8 cellular contexts compared by ENCODE assay signal in genomic region chr5:163458778-163459405, GRCh38. TPM values are rescaled to one million over a fixed set of nuclear protein-coding genes. Genes with fewer than 3 reads are reported as not detected.
DNase-seq lines count a peak whose midpoint lies in the region; ATAC-seq, FAIRE-seq and TF ChIP-seq lines count a peak whose summit lies in the region.

No MANE protein-coding gene starts in this region.

- peaks cover 13% of the 10 kb centered on the region for H3K36me3 Mint-ChIP-seq in mesothelial cell of epicardium

- H2AFZ ChIP-seq in ACC112 (ENCODE audit: low read length, unreplicated experiment) (no peak overlapping the region), GM12878 (ENCODE audit: control insufficient read depth, low read depth, low read length) (peak overlapping the region; percentile 28; the same call in 1 of the 2 replicates)

- H3K36me3 ChIP-seq in ACC112 (ENCODE audit: insufficient read depth, low read length) (no peaks in the 10 kb centered on the region; the same call in 1 of the 2 replicates), HUES6 (ENCODE audit: control insufficient read depth, insufficient read depth, low read length) (peaks cover 24% of the 10 kb centered on the region), GM12878 (ENCODE audit: control insufficient read depth in 2 of 2, insufficient read depth in 2 of 2, low read length in 1 of 2) (peaks cover 0 to 5% of the 10 kb centered on the region in 2 experiments; a peak in 1 of 4 replicates)

- SMC1A ChIA-PET in GM12878 (lab: Charles Lee; ENCODE audit: uncharacterized antibody, unreplicated experiment): interaction anchor here (0.7 to 9.3 kb wide), 9 partner anchors 9 to 49 kb away, joined by 3 to 142 read pairs (median 5); partner anchors contain the start of genes CCNG1 and MAT2B

- H3K79me2 ChIP-seq in ACC112 (ENCODE audit: control insufficient read depth, insufficient read depth, low read length, unreplicated experiment): peaks cover 47% of the 10 kb centered on the region
- H3K79me2 ChIP-seq in GM12878 (ENCODE audit: control insufficient read depth, insufficient read depth, low read length): peaks cover 63% of the 10 kb centered on the region

- peak overlapping the region; percentile 100 for H3K27ac Mint-ChIP-seq in mesothelial cell of epicardium

- TF ChIP-seq CTCF in GM12878 (IDR thresholded peaks at IDR 0.05 in 2 of 3, conservative IDR thresholded peaks at IDR 0.05 in 1 of 3; ENCODE audit: control insufficient read depth in 2 of 3, extremely low read depth in 1 of 3, insufficient read depth in 1 of 3, low read depth in 3 of 3, low read length in 3 of 3): no peak
- no peak for TF ChIP-seq CTCF in mesothelial cell of epicardium (IDR thresholded peaks at IDR 0.05; ENCODE audit: unreplicated experiment)

- POLR2A ChIA-PET in GM12878 (lab: Charles Lee): interaction anchor here (0.7 to 9.1 kb wide), 11 partner anchors 10 to 51 kb away, joined by 3 to 181 read pairs (median 5); partner anchors contain the start of genes CCNG1 and MAT2B

- H3K9me3 ChIP-seq in HUES6 (ENCODE audit: control insufficient read depth, insufficient read depth, low read depth, low read length) (no peaks in the 10 kb centered on the region), GM12878 (replicated peaks; ENCODE audit: control insufficient read depth, insufficient read depth, low read length) (no peaks in the 10 kb centered on the region; the same call in 2 of the 3 replicates)

- in situ Hi-C loops in GM12878 (cut with MboI): no loop called here

- no peaks in the 10 kb centered on the region for H3K27me3 Mint-ChIP-seq in mesothelial cell of epicardium (ENCODE audit: low read depth)

- WGBS in GM12878 (ENCODE audit: insufficient coverage, insufficient replicate concordance, low lambda C conversion rate, missing lambda C conversion rate): 8% methylated on average over 6 of the region's 6 CpGs

- H3K4me2 ChIP-seq in GM12878 (ENCODE audit: control insufficient read depth, insufficient read depth): peak overlapping the region; percentile 49

- intact Hi-C loops in GM12878 (cut with micrococcal nuclease; ENCODE audit: unreplicated experiment): loop anchor here (1.0 kb wide), 1 partner anchor 19 kb away; no protein-coding TSS in a partner anchor

- BruUV-seq in GM12878 (replicated peaks; lab: Mats Ljungman, UMichigan): no TSS peak

- peak overlapping the region; percentile 88 for H3K4me3 Mint-ChIP-seq in mesothelial cell of epicardium

- H3K9ac ChIP-seq in HUES6 (ENCODE audit: low read length): peak overlapping the region; percentile 98
- H3K9ac ChIP-seq in GM12878 (ENCODE audit: control insufficient read depth, insufficient read depth, low read length): peak overlapping the region; percentile 96

- peaks cover 20% of the 10 kb centered on the region for H3K4me1 ChIP-seq in ACC112 (ENCODE audit: control insufficient read depth, insufficient read depth, low read length, unreplicated experiment)
- peaks cover 5% of the 10 kb centered on the region; the same call in 1 of the 2 replicates for H3K4me1 ChIP-seq in HUES6 (ENCODE audit: control insufficient read depth, insufficient read depth, low read length)
- no peaks in the 10 kb centered on the region for H3K4me1 ChIP-seq in GM12878 (ENCODE audit: control insufficient read depth, insufficient read depth, low read length)

- no peak for DNase-seq in GM12878 (ENCODE audit: low read depth, low spot score)
- no peak for DNase-seq in mesothelial cell of epicardium (ENCODE audit: low spot score in 2 of 2, unreplicated experiment in 2 of 2)
- no peak for DNase-seq in CD1c-positive myeloid dendritic cell (ENCODE audit: extremely low spot score)
- no peak for DNase-seq in COR-L47 (lab: John Stamatoyannopoulos, UW)
- no peak for DNase-seq in stimulated activated CD4-positive, alpha-beta T cell treated with anti-CD3 and anti-CD28 coated beads, Interleukin-2, amount 100 ng/mL, for 24 hours

- no peaks in the 10 kb centered on the region for H3K9me3 Mint-ChIP-seq in mesothelial cell of epicardium

- FAIRE-seq in GM12878 (lab: Jason Lieb, UNC): no peak

- no peak for TF ChIP-seq POLR2A in GM12878 (IDR thresholded peaks at IDR 0.05; ENCODE audit: low read depth, low read length)

- RAD21 ChIA-PET in GM12878 (lab: Charles Lee; ENCODE audit: unreplicated experiment): interaction anchor here (0.9 to 6.2 kb wide), 5 partner anchors 9 to 50 kb away, joined by 3 to 78 read pairs (median 4); partner anchors contain the start of genes CCNG1 and MAT2B

- CTCF ChIA-PET in GM12878 (lab: Yijun Ruan, JAX): interaction anchor here (0.8 to 6.6 kb wide), 10 partner anchors 10 to 355 kb away, joined by 3 to 74 read pairs (median 7); partner anchors contain the start of genes CCNG1 and MAT2B

- H3K4me3 ChIP-seq in ACC112 (ENCODE audit: low read depth, low read length): peak overlapping the region; percentile 83
- peak overlapping the region; percentile 92 for H3K4me3 ChIP-seq in HUES6 (ENCODE audit: low read depth, low read length)
- H3K4me3 ChIP-seq in GM12878: peak overlapping the region; percentile 88

- H4K20me1 ChIP-seq in GM12878 (ENCODE audit: control insufficient read depth, insufficient read depth): no peaks in the 10 kb centered on the region

- ATAC-seq in GM12878: no peak
- no peak for ATAC-seq in GM21529 (IDR thresholded peaks at IDR 0.05; ENCODE audit: unreplicated experiment)

- H3K27me3 ChIP-seq in ACC112 (ENCODE audit: insufficient read depth, low read length) (no peaks in the 10 kb centered on the region), HUES6 (ENCODE audit: control insufficient read depth, insufficient read depth, low read length) (no peaks in the 10 kb centered on the region), GM12878 (replicated peaks in 1 of 2; ENCODE audit: control insufficient read depth in 2 of 2, insufficient read depth in 2 of 2, low read length in 1 of 2) (no peaks in the 10 kb centered on the region)

- TF ChIP-seq EP300 in GM12878 (IDR thresholded peaks at IDR 0.05; ENCODE audit: borderline replicate concordance in 1 of 2, control insufficient read depth in 1 of 2, low read depth in 2 of 2, low read length in 2 of 2): no peak

- no peak for TF ChIP-seq RAD21 in GM12878 (IDR thresholded peaks at IDR 0.05; ENCODE audit: insufficient read depth, low read depth, low read length)

- H3K27ac ChIP-seq in ACC112 (ENCODE audit: low read depth, low read length) (peak overlapping the region; percentile 98), HUES6 (ENCODE audit: low read depth, low read length) (peak overlapping the region; percentile 96; the same call in 1 of the 2 replicates), GM12878 (ENCODE audit: control insufficient read depth, insufficient read depth) (peak overlapping the region; percentile 99)

- H3K4me1 Mint-ChIP-seq in mesothelial cell of epicardium: peaks cover 50% of the 10 kb centered on the region

RNA-seq across cellular contexts. Expression of gene NUDCD2, which starts 1.0 kb away (rescaled TPM):
- 38.4 and 41.6 TPM in 2 replicates for total RNA-seq in GM12878 (2013; cell fraction: nucleolus; rRNA removed)
- total RNA-seq in GM12878 (2014; rRNA removed) (23.7 and 24.1 TPM in 2 replicates), GM12878 (2014; rRNA removed; fragmentation: Illumina TruSeq; extraction: Trizol) (20.7 and 25.3 TPM in 2 replicates), GM12878 (2021) (50.4 and 53.9 TPM in 2 replicates), mesothelial cell of epicardium (32.1 to 37.2 TPM (median 34.4 TPM) in 3 replicates)
- polyA plus RNA-seq in GM12878 (2011; ENCODE audit: low read depth): 4.3 TPM
- polyA plus RNA-seq in GM12878 (2011; rRNA removed) (25.0 and 50.1 TPM in 2 replicates), GM12878 (2014; fragmentation: Illumina TruSeq; extraction: Trizol) (21.8 and 24.0 TPM in 2 replicates), GM12878 (2014; fragmentation: Nextera tagmentation; extraction: Ambion mirVana) (10 to 100 TPM in 1 of 2 experiments, 1 to 10 TPM in 1; 9.1 to 18.1 TPM), GM12878 (2014; rRNA removed) (19.5 and 22.5 TPM in 2 replicates), GM12878 (2016; fragmentation: Nextera tagmentation; extraction: Ambion mirVana) (100 to 1,000 TPM; 114 to 133 TPM)
- polyA plus RNA-seq in GM12878 (2011; cell fraction: cytosol; rRNA removed): 7.3 and 7.8 TPM in 2 replicates
- polyA plus RNA-seq in GM12878 (2011; cell fraction: nucleus; rRNA removed): 11.5 and 12.9 TPM in 2 replicates
- polyA plus RNA-seq in GM12878 (2012): 23.8 TPM in 2 replicates
- 7.6 and 11.0 TPM in 2 replicates for polyA minus RNA-seq in GM12878 (2011; rRNA and poly(A)+ RNA removed)
- polyA minus RNA-seq in GM12878 (2011; cell fraction: cytosol; rRNA and poly(A)+ RNA removed): 4.5 and 11.9 TPM in 2 replicates
- polyA minus RNA-seq in GM12878 (2011; cell fraction: nucleus; rRNA and poly(A)+ RNA removed): 10.6 and 16.1 TPM in 2 replicates

RNA-seq across cellular contexts. Expression of gene HMMR, which starts 1.5 kb away (rescaled TPM):
- total RNA-seq in GM12878 (2013; cell fraction: nucleolus; rRNA removed): 24.5 and 26.0 TPM in 2 replicates
- total RNA-seq in GM12878 (2014; rRNA removed) (55.2 and 75.9 TPM in 2 replicates), GM12878 (2014; rRNA removed; fragmentation: Illumina TruSeq; extraction: Trizol) (96.7 and 101 TPM in 2 replicates), GM12878 (2021) (52.6 and 59.3 TPM in 2 replicates), mesothelial cell of epicardium (8.7 to 9.8 TPM (median 9.4 TPM) in 3 replicates)
- 13.8 TPM for polyA plus RNA-seq in GM12878 (2011; ENCODE audit: low read depth)
- polyA plus RNA-seq in GM12878 (2011; rRNA removed) (63.9 and 131 TPM in 2 replicates), GM12878 (2014; fragmentation: Illumina TruSeq; extraction: Trizol) (93.0 and 111 TPM in 2 replicates), GM12878 (2014; fragmentation: Nextera tagmentation; extraction: Ambion mirVana) (10 to 100 TPM; 58.1 to 64.4 TPM), GM12878 (2014; rRNA removed) (36.1 and 44.1 TPM in 2 replicates), GM12878 (2016; fragmentation: Nextera tagmentation; extraction: Ambion mirVana) (100 to 1,000 TPM; 117 to 122 TPM)
- 16.7 and 19.6 TPM in 2 replicates for polyA plus RNA-seq in GM12878 (2011; cell fraction: cytosol; rRNA removed)
- 34.3 and 53.5 TPM in 2 replicates for polyA plus RNA-seq in GM12878 (2011; cell fraction: nucleus; rRNA removed)
- 18.8 and 33.5 TPM in 2 replicates for polyA plus RNA-seq in GM12878 (2012)
- polyA minus RNA-seq in GM12878 (2011; rRNA and poly(A)+ RNA removed): 22.7 and 22.8 TPM in 2 replicates
- polyA minus RNA-seq in GM12878 (2011; cell fraction: cytosol; rRNA and poly(A)+ RNA removed): 10.8 and 14.7 TPM in 2 replicates
- polyA minus RNA-seq in GM12878 (2011; cell fraction: nucleus; rRNA and poly(A)+ RNA removed): 14.3 and 16.6 TPM in 2 replicates

RNA-seq across cellular contexts. Expression of gene CCNG1, which starts 21.5 kb away (rescaled TPM):
- 114 and 118 TPM in 2 replicates for total RNA-seq in GM12878 (2013; cell fraction: nucleolus; rRNA removed)
- total RNA-seq in GM12878 (2014; rRNA removed) (164 and 203 TPM in 2 replicates), GM12878 (2014; rRNA removed; fragmentation: Illumina TruSeq; extraction: Trizol) (227 and 241 TPM in 2 replicates), GM12878 (2021) (182 and 189 TPM in 2 replicates), mesothelial cell of epicardium (229 to 243 TPM (median 230 TPM) in 3 replicates)
- 98.0 TPM for polyA plus RNA-seq in GM12878 (2011; ENCODE audit: low read depth)
- polyA plus RNA-seq in GM12878 (2011; rRNA removed) (226 and 358 TPM in 2 replicates), GM12878 (2014; fragmentation: Illumina TruSeq; extraction: Trizol) (180 and 248 TPM in 2 replicates), GM12878 (2014; fragmentation: Nextera tagmentation; extraction: Ambion mirVana) (100 to 1,000 TPM; 200 to 274 TPM), GM12878 (2014; rRNA removed) (70.4 and 90.1 TPM in 2 replicates), GM12878 (2016; fragmentation: Nextera tagmentation; extraction: Ambion mirVana) (100 to 1,000 TPM; 199 to 204 TPM)
- polyA plus RNA-seq in GM12878 (2011; cell fraction: cytosol; rRNA removed): 74.2 and 104 TPM in 2 replicates
- 87.6 and 103 TPM in 2 replicates for polyA plus RNA-seq in GM12878 (2011; cell fraction: nucleus; rRNA removed)
- polyA plus RNA-seq in GM12878 (2012): 212 and 254 TPM in 2 replicates
- polyA minus RNA-seq in GM12878 (2011; rRNA and poly(A)+ RNA removed): 117 and 211 TPM in 2 replicates
- polyA minus RNA-seq in GM12878 (2011; cell fraction: cytosol; rRNA and poly(A)+ RNA removed): 77.0 and 89.1 TPM in 2 replicates
- polyA minus RNA-seq in GM12878 (2011; cell fraction: nucleus; rRNA and poly(A)+ RNA removed): 23.2 and 34.7 TPM in 2 replicates

RNA-seq across cellular contexts. Expression of gene MAT2B, which starts 46.5 kb away (rescaled TPM):
- 33.1 and 35.1 TPM in 2 replicates for total RNA-seq in GM12878 (2013; cell fraction: nucleolus; rRNA removed)
- total RNA-seq in GM12878 (2014; rRNA removed) (43.2 and 53.3 TPM in 2 replicates), GM12878 (2014; rRNA removed; fragmentation: Illumina TruSeq; extraction: Trizol) (46.4 and 48.5 TPM in 2 replicates), GM12878 (2021) (48.0 and 49.7 TPM in 2 replicates), mesothelial cell of epicardium (44.5 to 45.5 TPM (median 44.6 TPM) in 3 replicates)
- 39.7 TPM for polyA plus RNA-seq in GM12878 (2011; ENCODE audit: low read depth)
- polyA plus RNA-seq in GM12878 (2011; rRNA removed) (96.8 and 98.5 TPM in 2 replicates), GM12878 (2014; fragmentation: Illumina TruSeq; extraction: Trizol) (61.9 and 75.9 TPM in 2 replicates), GM12878 (2014; fragmentation: Nextera tagmentation; extraction: Ambion mirVana) (10 to 100 TPM; 65.5 to 77.7 TPM), GM12878 (2014; rRNA removed) (37.6 and 46.4 TPM in 2 replicates), GM12878 (2016; fragmentation: Nextera tagmentation; extraction: Ambion mirVana) (100 to 1,000 TPM; 119 to 122 TPM)
- 28.4 and 28.9 TPM in 2 replicates for polyA plus RNA-seq in GM12878 (2011; cell fraction: cytosol; rRNA removed)
- 27.6 and 27.7 TPM in 2 replicates for polyA plus RNA-seq in GM12878 (2011; cell fraction: nucleus; rRNA removed)
- polyA plus RNA-seq in GM12878 (2012): 49.7 and 62.4 TPM in 2 replicates
- 29.9 and 47.2 TPM in 2 replicates for polyA minus RNA-seq in GM12878 (2011; rRNA and poly(A)+ RNA removed)
- 13.9 and 17.6 TPM in 2 replicates for polyA minus RNA-seq in GM12878 (2011; cell fraction: cytosol; rRNA and poly(A)+ RNA removed)
- polyA minus RNA-seq in GM12878 (2011; cell fraction: nucleus; rRNA and poly(A)+ RNA removed): 9.1 and 15.5 TPM in 2 replicates
